20 cellular contexts compared by ENCODE assay signal in the genomic region with DNA sequence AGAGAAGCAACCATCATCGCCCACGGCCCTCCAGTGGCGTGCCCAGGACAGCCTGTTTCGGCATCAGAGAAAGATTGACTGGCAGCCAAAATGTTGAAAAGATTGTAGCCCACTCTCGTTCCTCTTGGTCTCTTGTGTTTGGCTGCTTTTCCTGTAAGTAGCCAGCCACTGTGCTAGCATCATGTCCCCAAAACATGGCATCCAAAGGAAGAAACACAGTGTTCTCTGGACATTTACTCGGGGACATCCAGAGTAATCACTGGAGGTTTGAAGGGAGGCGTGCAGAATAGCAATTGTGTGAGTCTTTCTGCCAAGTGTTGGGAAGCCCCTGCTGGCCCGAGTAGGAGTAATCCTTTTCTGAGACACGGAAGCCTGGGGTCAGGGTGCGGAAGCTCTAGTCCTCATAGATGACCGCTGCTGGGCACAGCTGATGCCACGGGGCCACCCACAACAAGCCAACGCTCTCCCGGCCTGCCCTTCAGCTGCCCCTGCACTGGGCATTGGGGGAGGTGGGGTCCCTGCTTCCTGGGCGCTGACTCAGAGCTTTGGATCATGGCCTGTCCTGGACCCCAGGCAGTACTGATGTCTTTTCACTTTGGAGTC.
"Had no signal": no experiment of that assay in that cellular context is flagged by ENCODE, and none has a peak within 500 bp of the region (broad histone marks: within the 10 kb centered on the region; RNA-seq: fewer than 3 reads in every experiment).

No MANE protein-coding gene starts in this region.

- H3K9me3 ChIP-seq: breast epithelium, sigmoid colon had no signal

- ATAC-seq: activated naive CD4-positive, alpha-beta T cell treated with anti-CD3 and anti-CD28 coated beads, Interleukin-2, amount 50 U/mL, for 72 hours; activated T-helper 17 cell treated with anti-CD3 and anti-CD28 coated beads, Interleukin-2, amount 50 U/mL, for 72 hours; esophagus mucosa; left cardiac atrium; stimulated activated naive B cell treated with anti-CD40 and anti-IgM and Interleukin-4, amounts not matched to agents 10 μg/mL and 1 μg/mL and 100 μg/mL, for 72 hours had no signal

- H3K27ac ChIP-seq: breast epithelium, sigmoid colon had no signal

- H3K27me3 ChIP-seq: breast epithelium, sigmoid colon had no signal

- H3K27me3 Mint-ChIP-seq: activated T-helper 17 cell treated with anti-CD3 and anti-CD28 coated beads, Interleukin-2, amount 50 U/mL, for 72 hours had no signal

- H3K27ac Mint-ChIP-seq: activated T-cell treated with anti-CD3 and anti-CD28 coated beads, Interleukin-2, amount 50 U/mL, for 24 hours; activated T-helper 17 cell treated with anti-CD3 and anti-CD28 coated beads, Interleukin-2, amount 50 U/mL, for 72 hours; dendritic cell treated with granulocyte-macrophage colony-stimulating factor and Interleukin-4, amounts not matched to agents 40 ng/mL and 50 ng/mL, for 4 days; memory B cell; stimulated activated naive B cell treated with anti-CD40 and anti-IgM and Interleukin-4, amounts not matched to agents 10 μg/mL and 1 μg/mL and 100 μg/mL, for 72 hours had no signal

- H3K4me1 ChIP-seq: breast epithelium, sigmoid colon had no signal

- H3K36me3 Mint-ChIP-seq: activated naive CD4-positive, alpha-beta T cell treated with anti-CD3 and anti-CD28 coated beads, Interleukin-2, amount 50 U/mL, for 72 hours; memory B cell; naive B cell; stimulated activated naive B cell treated with anti-CD40 and anti-IgM and Interleukin-4, amounts not matched to agents 10 μg/mL and 1 μg/mL and 100 μg/mL, for 72 hours had no signal

- H3K9me3 Mint-ChIP-seq: activated naive CD4-positive, alpha-beta T cell treated with anti-CD3 and anti-CD28 coated beads, Interleukin-2, amount 50 U/mL, for 72 hours; activated T-cell treated with anti-CD3 and anti-CD28 coated beads, Interleukin-2, amount 50 U/mL, for 24 hours; activated T-helper 17 cell treated with anti-CD3 and anti-CD28 coated beads, Interleukin-2, amount 50 U/mL, for 72 hours; dendritic cell treated with granulocyte-macrophage colony-stimulating factor and Interleukin-4, amounts not matched to agents 40 ng/mL and 50 ng/mL, for 4 days; memory B cell; naive B cell; stimulated activated naive B cell treated with anti-CD40 and anti-IgM and Interleukin-4, amounts not matched to agents 10 μg/mL and 1 μg/mL and 100 μg/mL, for 72 hours had no signal

- H3K4me1 Mint-ChIP-seq: activated T-helper 17 cell treated with anti-CD3 and anti-CD28 coated beads, Interleukin-2, amount 50 U/mL, for 72 hours; memory B cell; naive B cell; stimulated activated naive B cell treated with anti-CD40 and anti-IgM and Interleukin-4, amounts not matched to agents 10 μg/mL and 1 μg/mL and 100 μg/mL, for 72 hours had no signal

- DNase-seq: activated CD4-positive, alpha-beta T cell treated with anti-CD3 and anti-CD28 coated beads, Interleukin-2, amount 50 U/mL, for 4 hours; activated CD8-positive, alpha-beta memory T cell treated with anti-CD3 and anti-CD28 coated beads for 24 hours; activated CD8-positive, alpha-beta memory T cell treated with anti-CD3 and anti-CD28 coated beads, Interleukin-2, amount 50 U/mL, for 4 hours; activated T-cell treated with anti-CD3 and anti-CD28 coated beads, Interleukin-2, amount 50 U/mL, for 24 hours; cerebellar nuclear complex; effector CD8-positive, alpha-beta T cell; left cardiac atrium; naive B cell; occipital lobe; sigmoid colon; stimulated activated CD4-positive, alpha-beta T cell treated with anti-CD3 and anti-CD28 coated beads, Interleukin-2, amount 100 ng/mL, for 48 hours; stimulated activated CD8-positive, alpha-beta memory T cell treated with anti-CD3 and anti-CD28 coated beads, Interleukin-4, amount 100 ng/mL, for 48 hours; stimulated activated naive B cell treated with anti-CD40 and anti-IgM and Interleukin-4, amounts not matched to agents 10 μg/mL and 1 μg/mL and 100 μg/mL, for 72 hours; T-helper 9 cell had no signal

- H3K36me3 ChIP-seq: breast epithelium, sigmoid colon had no signal

- H3K4me3 Mint-ChIP-seq: activated T-cell treated with anti-CD3 and anti-CD28 coated beads, Interleukin-2, amount 50 U/mL, for 24 hours; activated T-helper 17 cell treated with anti-CD3 and anti-CD28 coated beads, Interleukin-2, amount 50 U/mL, for 72 hours; dendritic cell treated with granulocyte-macrophage colony-stimulating factor and Interleukin-4, amounts not matched to agents 40 ng/mL and 50 ng/mL, for 4 days; memory B cell; naive B cell; stimulated activated naive B cell treated with anti-CD40 and anti-IgM and Interleukin-4, amounts not matched to agents 10 μg/mL and 1 μg/mL and 100 μg/mL, for 72 hours had no signal

- H3K4me3 ChIP-seq: breast epithelium, sigmoid colon had no signal
